ENCODE assay signal across 7 cellular contexts in genomic region chr17:42772945-42773289, GRCh38. TPM values are rescaled to one million over a fixed set of nuclear protein-coding genes. Genes with fewer than 3 reads are reported as not detected.
DNase-seq lines count a peak whose midpoint lies in the region; ATAC-seq and TF ChIP-seq lines count a peak whose summit lies in the region.

No MANE protein-coding gene starts in this region.

- intact Hi-C loops in activated CD8-positive, alpha-beta T cell treated with anti-CD3 and anti-CD28 coated beads for 36 hours (cut with micrococcal nuclease): no loop called here

- DNase-seq in activated CD8-positive, alpha-beta T cell treated with anti-CD3 and anti-CD28 coated beads for 36 hours: no peak
- no peak for DNase-seq in stimulated activated naive B cell treated with anti-CD40 and anti-IgM and Interleukin-4, amounts not matched to agents 10 μg/mL and 1 μg/mL and 100 μg/mL, for 72 hours
- no peak for DNase-seq in LoVo (ENCODE audit: low spot score)
- DNase-seq in medulla oblongata (ENCODE audit: extremely low spot score): no peak

- H3K36me3 Mint-ChIP-seq in activated CD8-positive, alpha-beta T cell treated with anti-CD3 and anti-CD28 coated beads for 36 hours (ENCODE audit: low read depth): peaks cover 28% of the 10 kb centered on the region
- peaks cover 22 to 23% of the 10 kb centered on the region in 2 donors for H3K36me3 Mint-ChIP-seq in stimulated activated naive B cell treated with anti-CD40 and anti-IgM and Interleukin-4, amounts not matched to agents 10 μg/mL and 1 μg/mL and 100 μg/mL, for 72 hours

- H3K4me1 Mint-ChIP-seq in activated CD8-positive, alpha-beta T cell treated with anti-CD3 and anti-CD28 coated beads for 36 hours (ENCODE audit: low read depth): peaks cover 21% of the 10 kb centered on the region
- H3K4me1 Mint-ChIP-seq in stimulated activated naive B cell treated with anti-CD40 and anti-IgM and Interleukin-4, amounts not matched to agents 10 μg/mL and 1 μg/mL and 100 μg/mL, for 72 hours: peaks cover 19 to 44% of the 10 kb centered on the region in 2 donors

- CTCF ChIA-PET in activated CD8-positive, alpha-beta T cell treated with anti-CD3 and anti-CD28 coated beads for 36 hours (lab: Charles Lee): interaction anchor here (0.8 to 3.8 kb wide), 8 partner anchors 9 to 225 kb away, joined by 3 to 37 read pairs (median 7); partner anchors contain the start of genes BECN1, CNTD1, COA3 and PSMC3IP

- peak; percentile 20 for ATAC-seq in HG03135 (IDR thresholded peaks at IDR 0.05; ENCODE audit: unreplicated experiment)
- ATAC-seq in activated CD8-positive, alpha-beta T cell treated with anti-CD3 and anti-CD28 coated beads for 36 hours: peak; percentile 6
- no peak for ATAC-seq in stimulated activated naive B cell treated with anti-CD40 and anti-IgM and Interleukin-4, amounts not matched to agents 10 μg/mL and 1 μg/mL and 100 μg/mL, for 72 hours (replicated peaks)
- ATAC-seq in GM21723 (IDR thresholded peaks at IDR 0.05; ENCODE audit: unreplicated experiment): no peak

- H3K4me3 Mint-ChIP-seq in activated CD8-positive, alpha-beta T cell treated with anti-CD3 and anti-CD28 coated beads for 36 hours: peak overlapping the region; percentile 98
- H3K4me3 Mint-ChIP-seq in stimulated activated naive B cell treated with anti-CD40 and anti-IgM and Interleukin-4, amounts not matched to agents 10 μg/mL and 1 μg/mL and 100 μg/mL, for 72 hours: peak overlapping the region; percentile 95 to 99

- peaks cover 1% of the 10 kb centered on the region for H3K27me3 Mint-ChIP-seq in activated CD8-positive, alpha-beta T cell treated with anti-CD3 and anti-CD28 coated beads for 36 hours
- H3K27me3 Mint-ChIP-seq in stimulated activated naive B cell treated with anti-CD40 and anti-IgM and Interleukin-4, amounts not matched to agents 10 μg/mL and 1 μg/mL and 100 μg/mL, for 72 hours: peaks cover 3 to 10% of the 10 kb centered on the region in 2 donors

- POLR2A ChIA-PET in activated CD8-positive, alpha-beta T cell treated with anti-CD3 and anti-CD28 coated beads for 36 hours (lab: Charles Lee): interaction anchor here (1.0 to 3.0 kb wide), 9 partner anchors 10 to 233 kb away, joined by 3 to 22 read pairs (median 3); partner anchors contain the start of genes BECN1, IFI35 and PSMC3IP

- peak overlapping the region; percentile 98 for H3K4me3 ChIP-seq in iPS-11a (ENCODE audit: low read depth, low read length)

- no peaks in the 10 kb centered on the region for H3K9me3 Mint-ChIP-seq in activated CD8-positive, alpha-beta T cell treated with anti-CD3 and anti-CD28 coated beads for 36 hours
- H3K9me3 Mint-ChIP-seq in stimulated activated naive B cell treated with anti-CD40 and anti-IgM and Interleukin-4, amounts not matched to agents 10 μg/mL and 1 μg/mL and 100 μg/mL, for 72 hours: peaks cover 0 to 2% of the 10 kb centered on the region in 2 donors

- peak overlapping the region; percentile 95 for H3K27ac Mint-ChIP-seq in activated CD8-positive, alpha-beta T cell treated with anti-CD3 and anti-CD28 coated beads for 36 hours
- peak overlapping the region; percentile 98 for H3K27ac Mint-ChIP-seq in stimulated activated naive B cell treated with anti-CD40 and anti-IgM and Interleukin-4, amounts not matched to agents 10 μg/mL and 1 μg/mL and 100 μg/mL, for 72 hours

- no peak for TF ChIP-seq CTCF in activated CD8-positive, alpha-beta T cell treated with anti-CD3 and anti-CD28 coated beads for 36 hours (IDR thresholded peaks at IDR 0.05)

RNA-seq across cellular contexts. Expression of gene VPS25, which starts 0.3 kb away (rescaled TPM):
- total RNA-seq in activated CD8-positive, alpha-beta T cell treated with anti-CD3 and anti-CD28 coated beads for 36 hours: 10 to 100 TPM; 63.4 to 67.2 TPM

RNA-seq across cellular contexts. Expression of gene WNK4, which starts 7.5 kb away (rescaled TPM):
- under 1 TPM; 0.65 to 0.72 TPM for total RNA-seq in activated CD8-positive, alpha-beta T cell treated with anti-CD3 and anti-CD28 coated beads for 36 hours

RNA-seq across cellular contexts. Expression of gene RAMP2, which starts 11.9 kb away (rescaled TPM):
- total RNA-seq in activated CD8-positive, alpha-beta T cell treated with anti-CD3 and anti-CD28 coated beads for 36 hours: not detected

RNA-seq across cellular contexts. Expression of gene COA3, which starts 25.6 kb away (rescaled TPM):
- total RNA-seq in activated CD8-positive, alpha-beta T cell treated with anti-CD3 and anti-CD28 coated beads for 36 hours: 10 to 100 TPM; 24.9 to 27.9 TPM

RNA-seq across cellular contexts. Expression of gene CNTD1, which starts 25.7 kb away (rescaled TPM):
- under 1 TPM in 1 of 2 experiments, not detected in 1; 0.23 TPM for total RNA-seq in activated CD8-positive, alpha-beta T cell treated with anti-CD3 and anti-CD28 coated beads for 36 hours

Comparison
In these comparisons a context has a peak if more than half of its experiments do, and no peak if none do; other contexts are left out.
1. ATAC-seq: peak in HG03135 (single experiment) and activated CD8-positive, alpha-beta T cell treated with anti-CD3 and anti-CD28 coated beads for 36 hours (single experiment); none in stimulated activated naive B cell treated with anti-CD40 and anti-IgM and Interleukin-4, amounts not matched to agents 10 μg/mL and 1 μg/mL and 100 μg/mL, for 72 hours (0 of 2) and GM21723 (single experiment).